Comparison of ENCODE assay signal across 17 cellular contexts in genomic region chr20:17646209-17646717, GRCh38. TPM values are rescaled to one million over a fixed set of nuclear protein-coding genes. Genes with fewer than 3 reads are reported as not detected.
DNase-seq lines count a peak whose midpoint lies in the region; ATAC-seq, FAIRE-seq and TF ChIP-seq lines count a peak whose summit lies in the region.
"Had no signal": no experiment of that assay in that cellular context is flagged by ENCODE, and none has a peak within 500 bp of the region (broad histone marks: within the 10 kb centered on the region; RNA-seq: fewer than 3 reads in every experiment).

No MANE protein-coding gene starts in this region.

- H3K4me3 Mint-ChIP-seq in brain = no peak overlapping the region
- H3K4me3 Mint-ChIP-seq in neural crest cell = no peak overlapping the region
- no peak overlapping the region for H3K4me3 Mint-ChIP-seq in activated T-cell treated with anti-CD3 and anti-CD28 coated beads, Interleukin-2, amount 50 U/mL, for 24 hours
- H3K4me3 Mint-ChIP-seq: naive thymus-derived CD8-positive, alpha-beta T cell; stimulated activated naive CD8-positive, alpha-beta T cell treated with anti-CD3 and anti-CD28 coated beads, Interleukin-15, amount 100 ng/mL, for 72 hours had no signal

- H3K4me1 ChIP-seq in A673 (ENCODE audit: insufficient read depth, low read length, poor library complexity, severe bottlenecking) = peaks cover 29% of the 10 kb centered on the region

- no peaks in the 10 kb centered on the region for H3K36me3 ChIP-seq in A673 (ENCODE audit: insufficient read depth, low read length, poor library complexity, severe bottlenecking)
- H3K36me3 ChIP-seq: BE2C had no signal

- H3K27me3 Mint-ChIP-seq in brain = peaks cover 16% of the 10 kb centered on the region
- no peaks in the 10 kb centered on the region for H3K27me3 Mint-ChIP-seq in neural crest cell (ENCODE audit: low read depth)
- no peaks in the 10 kb centered on the region for H3K27me3 Mint-ChIP-seq in activated T-cell treated with anti-CD3 and anti-CD28 coated beads, Interleukin-2, amount 50 U/mL, for 24 hours
- H3K27me3 Mint-ChIP-seq: naive thymus-derived CD8-positive, alpha-beta T cell; stimulated activated naive CD8-positive, alpha-beta T cell treated with anti-CD3 and anti-CD28 coated beads, Interleukin-15, amount 100 ng/mL, for 72 hours had no signal

- H3K27ac Mint-ChIP-seq in brain = peak overlapping the region in 4 of 5 experiments; percentile 38 to 78 (median 49)
- H3K27ac Mint-ChIP-seq in neural crest cell (ENCODE audit: unreplicated experiment) = peak overlapping the region; percentile 45
- H3K27ac Mint-ChIP-seq in activated T-cell treated with anti-CD3 and anti-CD28 coated beads, Interleukin-2, amount 50 U/mL, for 24 hours = no peak overlapping the region
- H3K27ac Mint-ChIP-seq: naive thymus-derived CD8-positive, alpha-beta T cell had no signal

- H3K36me3 Mint-ChIP-seq in brain (no peaks in the 10 kb centered on the region), neural crest cell (ENCODE audit: low read depth) (no peaks in the 10 kb centered on the region)
- H3K36me3 Mint-ChIP-seq in activated T-cell treated with anti-CD3 and anti-CD28 coated beads, Interleukin-2, amount 50 U/mL, for 24 hours (ENCODE audit: low read depth) = peaks cover 4% of the 10 kb centered on the region

- CTCF ChIA-PET in A673 (lab: Charles Lee) = interaction anchor here (0.6 to 1.1 kb wide), 2 partner anchors 8 to 91 kb away, joined by 3 read pairs; no protein-coding TSS in a partner anchor

- H3K27ac ChIP-seq in A673 (ENCODE audit: low read depth, low read length, poor library complexity, severe bottlenecking) = peak overlapping the region; percentile 37
- H3K27ac ChIP-seq: brain microvascular endothelial cell had no signal

- DNase-seq in A673 (ENCODE audit: low spot score) (no peak), MV-4-11 (lab: John Stamatoyannopoulos, UW) (peak; percentile 36), neural crest cell (ENCODE audit: low read depth, low spot score) (no peak), HTR-8/SVneo (ENCODE audit: insufficient read length, low spot score) (no peak)
- no peak for DNase-seq in activated T-cell treated with anti-CD3 and anti-CD28 coated beads, Interleukin-2, amount 50 U/mL, for 24 hours
- DNase-seq: BE2C; brain microvascular endothelial cell; erythroblast; HCEC 1CT; NK-92 treated with Interleukin-12 subunit alpha and Interleukin-12 subunit beta, amount 100 ng/mL, for 24 hours; stimulated activated naive CD8-positive, alpha-beta T cell treated with anti-CD3 and anti-CD28 coated beads, Interleukin-15, amount 100 ng/mL, for 72 hours had no signal

- no peaks in the 10 kb centered on the region for H3K9me3 ChIP-seq in A673 (ENCODE audit: low read depth, low read length, poor library complexity, severe bottlenecking)
- H3K9me3 ChIP-seq: BE2C had no signal

- no peak overlapping the region for H3K4me3 ChIP-seq in A673 (ENCODE audit: low read depth, low read length, poor library complexity, severe bottlenecking)

- no peak for ATAC-seq in GM21576 (IDR thresholded peaks at IDR 0.05; ENCODE audit: unreplicated experiment)
- ATAC-seq in GM18519 (IDR thresholded peaks at IDR 0.05; ENCODE audit: low FRiP score, unreplicated experiment) = no peak
- ATAC-seq: naive thymus-derived CD8-positive, alpha-beta T cell; stimulated activated naive CD8-positive, alpha-beta T cell treated with anti-CD3 and anti-CD28 coated beads, Interleukin-15, amount 100 ng/mL, for 72 hours had no signal

- H3K9me3 Mint-ChIP-seq in brain = no peaks in the 10 kb centered on the region
- H3K9me3 Mint-ChIP-seq in neural crest cell = no peaks in the 10 kb centered on the region
- no peaks in the 10 kb centered on the region for H3K9me3 Mint-ChIP-seq in activated T-cell treated with anti-CD3 and anti-CD28 coated beads, Interleukin-2, amount 50 U/mL, for 24 hours
- H3K9me3 Mint-ChIP-seq: naive thymus-derived CD8-positive, alpha-beta T cell; stimulated activated naive CD8-positive, alpha-beta T cell treated with anti-CD3 and anti-CD28 coated beads, Interleukin-15, amount 100 ng/mL, for 72 hours had no signal

- H3K4me1 Mint-ChIP-seq in brain (peaks cover 87% of the 10 kb centered on the region), neural crest cell (peaks cover 47% of the 10 kb centered on the region)
- peaks cover 8% of the 10 kb centered on the region for H3K4me1 Mint-ChIP-seq in activated T-cell treated with anti-CD3 and anti-CD28 coated beads, Interleukin-2, amount 50 U/mL, for 24 hours (ENCODE audit: low read depth)

- FAIRE-seq in HTR-8/SVneo (lab: Jason Lieb, UNC) = no peak

- POLR2A ChIA-PET in A673 (lab: Charles Lee; ENCODE audit: low non-redundant PET) = no interaction called here

- BruUV-seq in A673 (replicated peaks; lab: Mats Ljungman, UMichigan) = no TSS peak

- intact Hi-C loops in A673 (cut with micrococcal nuclease; ENCODE audit: unreplicated experiment) = no loop called here

- H3K27me3 ChIP-seq in A673 (replicated peaks; ENCODE audit: insufficient read depth, low read depth, low read length, poor library complexity) = no peaks in the 10 kb centered on the region
- H3K27me3 ChIP-seq: BE2C, brain microvascular endothelial cell had no signal

- TF ChIP-seq CTCF in A673 (conservative IDR thresholded peaks at IDR 0.05; ENCODE audit: low read depth, low read length) (no peak), brain (conservative IDR thresholded peaks at IDR 0.05) (no peak), neural crest cell (conservative IDR thresholded peaks at IDR 0.05) (no peak)

RNA-seq across cellular contexts. Expression of gene RRBP1, which starts 35.8 kb away (rescaled TPM):
- total RNA-seq in A673 (2021) (75.9 and 82.8 TPM in 2 replicates), neural crest cell (46.7 and 50.9 TPM in 2 replicates)
- polyA plus RNA-seq in brain (ENCODE audit: insufficient read depth, low read depth, low replicate concordance) = 33.7 TPM

RNA-seq across cellular contexts. Expression of gene BANF2, which starts 53.5 kb away (rescaled TPM):
- not detected in 2 replicates for total RNA-seq in A673 (2021)
- not detected for polyA plus RNA-seq in brain (ENCODE audit: insufficient read depth, low read depth, low replicate concordance)
- not detected in 2 replicates for total RNA-seq in neural crest cell
- total RNA-seq: LHCN-M2; naive thymus-derived CD8-positive, alpha-beta T cell; T-helper 2 cell treated with Interferon-gamma antibody and Interleukin-4, amounts not matched to agents 100 ng/mL and 5 ng/mL, for 36 hours had no signal
- polyA plus RNA-seq: naive thymus-derived CD8-positive, alpha-beta T cell had no signal
